12 cellular contexts compared by ENCODE assay signal in genomic region chrX:107666931-107667330, GRCh38. TPM values are rescaled to one million over a fixed set of nuclear protein-coding genes. Genes with fewer than 3 reads are reported as not detected.
A peak's percentile ranks its signal among the peaks of the same experiment; 100 is the strongest.
DNase-seq lines count a peak whose midpoint lies in the region; ATAC-seq and TF ChIP-seq lines count a peak whose summit lies in the region.
"Had no signal": no experiment of that assay in that cellular context is flagged by ENCODE, and none has a peak within 500 bp of the region (broad histone marks: within the 10 kb centered on the region; RNA-seq: fewer than 3 reads in every experiment).

No MANE protein-coding gene starts in this region.

- no peak for ATAC-seq in activated naive CD8-positive, alpha-beta T cell treated with anti-CD3 and anti-CD28 coated beads, Interleukin-2, amount 50 U/mL, for 24 hours
- no peak for ATAC-seq in activated T-helper 17 cell treated with anti-CD3 and anti-CD28 coated beads, Interleukin-2, amount 50 U/mL, for 72 hours (replicated peaks)
- no peak for ATAC-seq in GM19035 (IDR thresholded peaks at IDR 0.05; ENCODE audit: unreplicated experiment)

- CTCF ChIA-PET in Calu3 (lab: Charles Lee) = no interaction called here

- H3K4me1 Mint-ChIP-seq in activated naive CD8-positive, alpha-beta T cell treated with anti-CD3 and anti-CD28 coated beads, Interleukin-2, amount 50 U/mL, for 24 hours = peaks cover 11% of the 10 kb centered on the region
- H3K4me1 Mint-ChIP-seq in activated naive CD8-positive, alpha-beta T cell treated with anti-CD3 and anti-CD28 coated beads for 36 hours = peaks cover 5% of the 10 kb centered on the region
- no peaks in the 10 kb centered on the region for H3K4me1 Mint-ChIP-seq in Calu3 (ENCODE audit: low read depth, unreplicated experiment)
- H3K4me1 Mint-ChIP-seq in activated T-helper 17 cell treated with anti-CD3 and anti-CD28 coated beads, Interleukin-2, amount 50 U/mL, for 72 hours = peaks cover 6% of the 10 kb centered on the region

- H3K9me3 Mint-ChIP-seq in activated naive CD8-positive, alpha-beta T cell treated with anti-CD3 and anti-CD28 coated beads, Interleukin-2, amount 50 U/mL, for 24 hours = no peaks in the 10 kb centered on the region
- H3K9me3 Mint-ChIP-seq in activated naive CD8-positive, alpha-beta T cell treated with anti-CD3 and anti-CD28 coated beads for 36 hours = no peaks in the 10 kb centered on the region
- no peaks in the 10 kb centered on the region for H3K9me3 Mint-ChIP-seq in Calu3 (ENCODE audit: low read depth, unreplicated experiment)
- H3K9me3 Mint-ChIP-seq in activated T-helper 17 cell treated with anti-CD3 and anti-CD28 coated beads, Interleukin-2, amount 50 U/mL, for 72 hours = no peaks in the 10 kb centered on the region
- H3K9me3 Mint-ChIP-seq: CD8-positive, alpha-beta memory T cell had no signal

- no TSS peak for BruUV-seq in Calu3 (replicated peaks; lab: Mats Ljungman, UMichigan)

- no peak for DNase-seq in activated naive CD8-positive, alpha-beta T cell treated with anti-CD3 and anti-CD28 coated beads, Interleukin-2, amount 50 U/mL, for 24 hours
- no peak for DNase-seq in activated naive CD8-positive, alpha-beta T cell treated with anti-CD3 and anti-CD28 coated beads for 36 hours
- DNase-seq in Calu3 (no peak), NCI-H1436 (lab: John Stamatoyannopoulos, UW) (no peak)
- DNase-seq: C1 segment of cervical spinal cord; CD8-positive, alpha-beta memory T cell; DMS53; DMS79 treated with DMSO at 0.1 percent for 48 hours; GF-D8; GOT3 had no signal

- no peak overlapping the region for H3K4me3 Mint-ChIP-seq in activated naive CD8-positive, alpha-beta T cell treated with anti-CD3 and anti-CD28 coated beads, Interleukin-2, amount 50 U/mL, for 24 hours
- H3K4me3 Mint-ChIP-seq in activated naive CD8-positive, alpha-beta T cell treated with anti-CD3 and anti-CD28 coated beads for 36 hours = no peak overlapping the region
- no peak overlapping the region for H3K4me3 Mint-ChIP-seq in Calu3 (ENCODE audit: low read depth, unreplicated experiment)
- no peak overlapping the region for H3K4me3 Mint-ChIP-seq in activated T-helper 17 cell treated with anti-CD3 and anti-CD28 coated beads, Interleukin-2, amount 50 U/mL, for 72 hours
- H3K4me3 Mint-ChIP-seq: CD8-positive, alpha-beta memory T cell had no signal

- H3K36me3 Mint-ChIP-seq in activated naive CD8-positive, alpha-beta T cell treated with anti-CD3 and anti-CD28 coated beads, Interleukin-2, amount 50 U/mL, for 24 hours (ENCODE audit: low read depth) = peaks cover 2% of the 10 kb centered on the region
- H3K36me3 Mint-ChIP-seq in activated naive CD8-positive, alpha-beta T cell treated with anti-CD3 and anti-CD28 coated beads for 36 hours = peaks cover 4% of the 10 kb centered on the region
- peaks cover 13% of the 10 kb centered on the region for H3K36me3 Mint-ChIP-seq in Calu3 (ENCODE audit: insufficient read depth, unreplicated experiment)
- H3K36me3 Mint-ChIP-seq in activated T-helper 17 cell treated with anti-CD3 and anti-CD28 coated beads, Interleukin-2, amount 50 U/mL, for 72 hours (ENCODE audit: low read depth) = no peaks in the 10 kb centered on the region

- H3K27me3 Mint-ChIP-seq in activated naive CD8-positive, alpha-beta T cell treated with anti-CD3 and anti-CD28 coated beads, Interleukin-2, amount 50 U/mL, for 24 hours = no peaks in the 10 kb centered on the region
- no peaks in the 10 kb centered on the region for H3K27me3 Mint-ChIP-seq in activated naive CD8-positive, alpha-beta T cell treated with anti-CD3 and anti-CD28 coated beads for 36 hours
- no peaks in the 10 kb centered on the region for H3K27me3 Mint-ChIP-seq in Calu3 (ENCODE audit: unreplicated experiment)
- no peaks in the 10 kb centered on the region for H3K27me3 Mint-ChIP-seq in activated T-helper 17 cell treated with anti-CD3 and anti-CD28 coated beads, Interleukin-2, amount 50 U/mL, for 72 hours

- intact Hi-C loops in Calu3 (cut with micrococcal nuclease; ENCODE audit: unreplicated experiment) = no loop called here

- no peak for TF ChIP-seq CTCF in Calu3 (IDR thresholded peaks at IDR 0.05; ENCODE audit: unreplicated experiment)

- peak overlapping the region; percentile 7 for H3K27ac Mint-ChIP-seq in activated naive CD8-positive, alpha-beta T cell treated with anti-CD3 and anti-CD28 coated beads, Interleukin-2, amount 50 U/mL, for 24 hours
- H3K27ac Mint-ChIP-seq in activated naive CD8-positive, alpha-beta T cell treated with anti-CD3 and anti-CD28 coated beads for 36 hours = no peak overlapping the region
- H3K27ac Mint-ChIP-seq in Calu3 (ENCODE audit: unreplicated experiment) = peak overlapping the region; percentile 11
- peak overlapping the region; percentile 79 for H3K27ac Mint-ChIP-seq in activated T-helper 17 cell treated with anti-CD3 and anti-CD28 coated beads, Interleukin-2, amount 50 U/mL, for 72 hours

RNA-seq across cellular contexts. Expression of gene PRPS1, which starts 38.6 kb away (rescaled TPM):
- 100 to 1,000 TPM; 123 to 129 TPM for total RNA-seq in activated naive CD8-positive, alpha-beta T cell treated with anti-CD3 and anti-CD28 coated beads for 36 hours
- total RNA-seq in Calu3 (2022) = 62.5 and 72.5 TPM in 2 replicates
- total RNA-seq in activated T-helper 17 cell treated with anti-CD3 and anti-CD28 coated beads, Interleukin-2, amount 50 U/mL, for 72 hours = 100 to 1,000 TPM in 1 of 2 donors, 10 to 100 TPM in 1; 58.6 to 107 TPM
